Comparison of ENCODE assay signal across 17 cellular contexts in the genomic region with DNA sequence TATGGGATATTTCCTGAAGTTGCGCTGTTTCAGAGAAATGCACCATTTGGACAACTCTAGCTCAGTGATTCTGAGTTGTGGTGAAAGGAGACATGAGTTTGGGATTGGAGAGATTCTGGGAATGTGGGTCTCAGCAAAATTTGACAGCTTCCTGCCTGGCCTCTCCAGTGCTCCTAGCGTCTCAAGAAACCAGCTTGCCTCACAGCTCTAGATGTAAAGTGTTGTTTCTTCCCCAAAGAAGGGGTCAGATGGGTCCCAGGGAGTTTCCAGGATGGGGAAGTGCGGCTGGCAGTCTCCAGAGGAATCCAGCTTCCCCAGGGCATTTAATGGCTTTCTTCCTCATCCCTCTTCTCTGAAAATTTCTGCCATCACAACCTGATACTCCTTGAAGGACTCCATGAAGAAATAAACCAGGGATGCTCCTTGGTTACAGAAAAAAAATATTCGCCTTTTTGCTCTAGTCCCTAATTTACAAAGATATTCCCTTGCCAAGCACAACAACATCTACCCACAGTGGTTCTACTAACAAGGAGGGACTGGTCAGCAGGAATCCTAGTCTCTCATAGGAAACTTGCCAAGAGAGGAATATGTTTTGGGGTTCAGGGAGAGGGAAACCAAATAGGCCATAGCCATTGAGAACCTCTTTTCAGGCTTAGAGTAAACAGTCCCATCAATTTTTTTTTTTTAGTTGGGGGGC.
DNase-seq lines count a peak whose midpoint lies in the region; ATAC-seq, FAIRE-seq and TF ChIP-seq lines count a peak whose summit lies in the region.
"Had no signal": no experiment of that assay in that cellular context is flagged by ENCODE, and none has a peak within 500 bp of the region (broad histone marks: within the 10 kb centered on the region; RNA-seq: fewer than 3 reads in every experiment).

No MANE protein-coding gene starts in this region.

- FAIRE-seq in GM12878 (lab: Jason Lieb, UNC) = peak; percentile 52

- SMC1A ChIA-PET in GM12878 (lab: Charles Lee; ENCODE audit: uncharacterized antibody, unreplicated experiment) = no interaction called here

- no peak for TF ChIP-seq CTCF in GM12878 (IDR thresholded peaks at IDR 0.05 in 2 of 3, conservative IDR thresholded peaks at IDR 0.05 in 1 of 3; ENCODE audit: control insufficient read depth in 2 of 3, extremely low read depth in 1 of 3, insufficient read depth in 1 of 3, low read depth in 3 of 3, low read length in 3 of 3)
- TF ChIP-seq CTCF in right atrium auricular region (IDR thresholded peaks at IDR 0.05) = no peak
- TF ChIP-seq CTCF in thyroid gland (IDR thresholded peaks at IDR 0.05) = no peak

- TF ChIP-seq POLR2A in GM12878 (IDR thresholded peaks at IDR 0.05; ENCODE audit: low read depth, low read length) (no peak), thyroid gland (IDR thresholded peaks at IDR 0.05) (no peak)

- peak overlapping the region in 7 of 11 experiments; percentile 8 to 69 (median 56); a peak in 10 of 22 replicates for H3K27ac ChIP-seq in BLaER1 treated with 17β-estradiol and CSF1 and Interleukin-3, amounts not matched to agents 10 nM and 100 nM
- H3K27ac ChIP-seq in GM12878 (ENCODE audit: control insufficient read depth, insufficient read depth) = no peak overlapping the region
- no peak overlapping the region for H3K27ac ChIP-seq in right atrium auricular region
- H3K27ac ChIP-seq in thyroid gland = peak overlapping the region in 2 of 3 donors; percentile 22 to 47

- H3K79me2 ChIP-seq in GM12878 (ENCODE audit: control insufficient read depth, insufficient read depth, low read length) = no peaks in the 10 kb centered on the region

- H3K4me1 ChIP-seq in BLaER1 treated with 17β-estradiol and CSF1 and Interleukin-3, amounts not matched to agents 10 nM and 100 nM = peaks cover 21 to 94% (median 39%) of the 10 kb centered on the region in 10 experiments
- H3K4me1 ChIP-seq in GM12878 (ENCODE audit: control insufficient read depth, insufficient read depth, low read length) (peaks cover 15% of the 10 kb centered on the region), right atrium auricular region (peaks cover 0 to 24% of the 10 kb centered on the region in 2 donors), thyroid gland (peaks cover 57 to 79% of the 10 kb centered on the region in 2 donors)
- H3K4me1 ChIP-seq: BE2C had no signal

- in situ Hi-C loops in GM12878 (cut with MboI) = no loop called here

- peak overlapping the region; percentile 19 to 80 (median 61); a peak in 21 of 22 replicates for H3K4me2 ChIP-seq in BLaER1 treated with 17β-estradiol and CSF1 and Interleukin-3, amounts not matched to agents 10 nM and 100 nM
- no peak overlapping the region for H3K4me2 ChIP-seq in GM12878 (ENCODE audit: control insufficient read depth, insufficient read depth)

- TF ChIP-seq EP300 in GM12878 (IDR thresholded peaks at IDR 0.05; ENCODE audit: borderline replicate concordance in 1 of 2, control insufficient read depth in 1 of 2, low read depth in 2 of 2, low read length in 2 of 2) = no peak

- 70% methylated on average over 4 of the region's 4 CpGs for WGBS in GM12878 (ENCODE audit: insufficient coverage, insufficient replicate concordance, low lambda C conversion rate, missing lambda C conversion rate)
- WGBS in thyroid gland, 2 donors = 75 to 78% methylated on average over 4 of the region's 4 CpGs

- no peaks in the 10 kb centered on the region for H4K20me1 ChIP-seq in BLaER1 treated with 17β-estradiol and CSF1 and Interleukin-3, amounts not matched to agents 10 nM and 100 nM
- no peaks in the 10 kb centered on the region for H4K20me1 ChIP-seq in GM12878 (ENCODE audit: control insufficient read depth, insufficient read depth)

- H3K4me3 ChIP-seq in BLaER1 treated with 17β-estradiol and CSF1 and Interleukin-3, amounts not matched to agents 10 nM and 100 nM = no peak overlapping the region
- no peak overlapping the region for H3K4me3 ChIP-seq in GM12878
- no peak overlapping the region for H3K4me3 ChIP-seq in right atrium auricular region
- no peak overlapping the region for H3K4me3 ChIP-seq in thyroid gland (replicated peaks in 1 of 3)

- ATAC-seq in GM12878 = no peak
- no peak for ATAC-seq in HG02973 (IDR thresholded peaks at IDR 0.05; ENCODE audit: unreplicated experiment)
- ATAC-seq: CD8-positive, alpha-beta T cell; PC-3 had no signal

- CTCF ChIA-PET in GM12878 (lab: Yijun Ruan, JAX) = interaction anchor here (0.6 to 1.1 kb wide), 2 partner anchors 14 to 17 kb away, joined by 3 read pairs; no protein-coding TSS in a partner anchor

- intact Hi-C loops in GM12878 (cut with micrococcal nuclease; ENCODE audit: unreplicated experiment) = no loop called here
- intact Hi-C loops in thyroid gland (cut with DNase I) = no loop called here

- no peak overlapping the region; the same call in 1 of the 2 replicates for H2AFZ ChIP-seq in GM12878 (ENCODE audit: control insufficient read depth, low read depth, low read length)

- no TSS peak for BruUV-seq in GM12878 (replicated peaks; lab: Mats Ljungman, UMichigan)

- no peaks in the 10 kb centered on the region for H3K27me3 ChIP-seq in BLaER1 treated with 17β-estradiol and CSF1 and Interleukin-3, amounts not matched to agents 10 nM and 100 nM
- no peaks in the 10 kb centered on the region for H3K27me3 ChIP-seq in GM12878 (replicated peaks in 1 of 2; ENCODE audit: control insufficient read depth in 2 of 2, insufficient read depth in 2 of 2, low read length in 1 of 2)
- H3K27me3 ChIP-seq in right atrium auricular region = no peaks in the 10 kb centered on the region
- H3K27me3 ChIP-seq in thyroid gland = no peaks in the 10 kb centered on the region

- no peaks in the 10 kb centered on the region for H3K9me3 ChIP-seq in BLaER1 treated with 17β-estradiol and CSF1 and Interleukin-3, amounts not matched to agents 10 nM and 100 nM (replicated peaks in 1 of 11)
- H3K9me3 ChIP-seq in GM12878 (replicated peaks; ENCODE audit: control insufficient read depth, insufficient read depth, low read length) (no peaks in the 10 kb centered on the region), right atrium auricular region (no peaks in the 10 kb centered on the region), thyroid gland (no peaks in the 10 kb centered on the region)
- H3K9me3 ChIP-seq: BE2C had no signal

- no peak for TF ChIP-seq RAD21 in GM12878 (IDR thresholded peaks at IDR 0.05; ENCODE audit: insufficient read depth, low read depth, low read length)

- RAD21 ChIA-PET in GM12878 (lab: Charles Lee; ENCODE audit: unreplicated experiment) = no interaction called here

- no peaks in the 10 kb centered on the region for H3K36me3 ChIP-seq in BLaER1 treated with 17β-estradiol and CSF1 and Interleukin-3, amounts not matched to agents 10 nM and 100 nM
- H3K36me3 ChIP-seq in GM12878 (ENCODE audit: control insufficient read depth in 2 of 2, insufficient read depth in 2 of 2, low read length in 1 of 2) (no peaks in the 10 kb centered on the region), right atrium auricular region (no peaks in the 10 kb centered on the region), thyroid gland (no peaks in the 10 kb centered on the region)
- H3K36me3 ChIP-seq: BE2C had no signal

- POLR2A ChIA-PET in GM12878 (lab: Charles Lee) = no interaction called here

- H3K9ac ChIP-seq in BLaER1 treated with 17β-estradiol and CSF1 and Interleukin-3, amounts not matched to agents 10 nM and 100 nM = peak overlapping the region in 3 of 11 experiments; percentile 24 to 41 (median 40); a peak in 3 of 22 replicates
- no peak overlapping the region for H3K9ac ChIP-seq in GM12878 (ENCODE audit: control insufficient read depth, insufficient read depth, low read length)

- DNase-seq in GM12878 (ENCODE audit: low read depth, low spot score) = no peak
- DNase-seq in right atrium auricular region (ENCODE audit: low spot score) = peak; percentile 53
- DNase-seq in thyroid gland = no peak
- DNase-seq in inferior parietal cortex (ENCODE audit: extremely low spot score) = no peak
- DNase-seq in hypothalamus (lab: John Stamatoyannopoulos, UW) = no peak
- DNase-seq: BE2C; Calu3; CD8-positive, alpha-beta T cell; GF-D8; NCI-H1436; NCI-H1930; NCI-H345; NCI-H524 treated with DMSO at 0.1 percent for 48 hours; PC-3; RPMI8226 had no signal

TF ChIP-seq in GM12878, 131 proteins besides CTCF, POLR2A, EP300 and RAD21 (continues in another document):
- TF ChIP-seq, protein P1, sequence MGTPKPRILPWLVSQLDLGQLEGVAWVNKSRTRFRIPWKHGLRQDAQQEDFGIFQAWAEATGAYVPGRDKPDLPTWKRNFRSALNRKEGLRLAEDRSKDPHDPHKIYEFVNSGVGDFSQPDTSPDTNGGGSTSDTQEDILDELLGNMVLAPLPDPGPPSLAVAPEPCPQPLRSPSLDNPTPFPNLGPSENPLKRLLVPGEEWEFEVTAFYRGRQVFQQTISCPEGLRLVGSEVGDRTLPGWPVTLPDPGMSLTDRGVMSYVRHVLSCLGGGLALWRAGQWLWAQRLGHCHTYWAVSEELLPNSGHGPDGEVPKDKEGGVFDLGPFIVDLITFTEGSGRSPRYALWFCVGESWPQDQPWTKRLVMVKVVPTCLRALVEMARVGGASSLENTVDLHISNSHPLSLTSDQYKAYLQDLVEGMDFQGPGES (IDR thresholded peaks at IDR 0.05) = no peak
- TF ChIP-seq, protein P2, sequence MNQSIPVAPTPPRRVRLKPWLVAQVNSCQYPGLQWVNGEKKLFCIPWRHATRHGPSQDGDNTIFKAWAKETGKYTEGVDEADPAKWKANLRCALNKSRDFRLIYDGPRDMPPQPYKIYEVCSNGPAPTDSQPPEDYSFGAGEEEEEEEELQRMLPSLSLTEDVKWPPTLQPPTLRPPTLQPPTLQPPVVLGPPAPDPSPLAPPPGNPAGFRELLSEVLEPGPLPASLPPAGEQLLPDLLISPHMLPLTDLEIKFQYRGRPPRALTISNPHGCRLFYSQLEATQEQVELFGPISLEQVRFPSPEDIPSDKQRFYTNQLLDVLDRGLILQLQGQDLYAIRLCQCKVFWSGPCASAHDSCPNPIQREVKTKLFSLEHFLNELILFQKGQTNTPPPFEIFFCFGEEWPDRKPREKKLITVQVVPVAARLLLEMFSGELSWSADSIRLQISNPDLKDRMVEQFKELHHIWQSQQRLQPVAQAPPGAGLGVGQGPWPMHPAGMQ (IDR thresholded peaks at IDR 0.05; ENCODE audit: borderline replicate concordance) = no peak
- TF ChIP-seq RELA (IDR thresholded peaks at IDR 0.05; ENCODE audit: borderline replicate concordance, partially characterized antibody) (no peak), EGR1 (IDR thresholded peaks at IDR 0.05; ENCODE audit: borderline replicate concordance in 1 of 2, low read depth in 2 of 2, low read length in 2 of 2) (no peak), SMAD5 (IDR thresholded peaks at IDR 0.05; ENCODE audit: low read depth) (no peak), RB1 (IDR thresholded peaks at IDR 0.05; ENCODE audit: borderline replicate concordance) (no peak), MEF2A (IDR thresholded peaks at IDR 0.05; ENCODE audit: insufficient read depth, low read depth, low read length) (no peak), CHD4 (IDR thresholded peaks at IDR 0.05) (no peak), WRNIP1 (IDR thresholded peaks at IDR 0.05; ENCODE audit: borderline replicate concordance, low read depth, low read length) (no peak), TCF3 (IDR thresholded peaks at IDR 0.05; ENCODE audit: borderline replicate concordance, insufficient read depth, low read depth, low read length) (no peak), PAX5 (IDR thresholded peaks at IDR 0.05; ENCODE audit: borderline replicate concordance, low read depth, low read length) (no peak), SRF (IDR thresholded peaks at IDR 0.05; ENCODE audit: low read depth in 2 of 2, low read length in 2 of 2) (no peak)

Comparison
In these comparisons a context has a peak if more than half of its experiments do, and no peak if none do; other contexts are left out.
1. H3K27ac ChIP-seq: peak in BLaER1 treated with 17β-estradiol and CSF1 and Interleukin-3, amounts not matched to agents 10 nM and 100 nM (7 of 11) and thyroid gland (2 of 3); none in GM12878 (single experiment) and right atrium auricular region (0 of 2).